Comparison of ENCODE assay signal across 9 cellular contexts in the genomic region with DNA sequence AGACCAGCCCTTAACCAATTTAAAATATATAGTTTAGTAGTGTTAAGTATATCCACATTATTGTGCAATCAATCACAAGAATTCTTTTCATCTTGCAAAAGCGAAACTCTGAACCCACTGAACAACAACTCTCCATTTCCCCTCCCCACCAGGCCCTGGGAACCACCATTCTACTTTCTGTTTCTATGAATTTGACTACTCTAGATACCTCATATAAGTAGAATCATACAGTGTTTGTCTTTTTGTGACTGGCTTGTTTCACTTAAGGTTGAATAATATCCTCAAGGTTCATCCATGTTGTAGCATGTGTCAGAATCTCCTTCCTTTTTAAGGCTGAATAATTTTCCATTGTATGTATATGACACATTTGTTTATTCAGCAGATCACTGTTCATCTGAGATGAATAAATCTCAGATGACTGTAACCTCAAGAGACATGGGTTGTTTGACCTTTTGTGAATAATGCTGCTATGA. TPM values are rescaled to one million over a fixed set of nuclear protein-coding genes. Genes with fewer than 3 reads are reported as not detected.
A peak's percentile ranks its signal among the peaks of the same experiment; 100 is the strongest.
DNase-seq lines count a peak whose midpoint lies in the region; ATAC-seq and TF ChIP-seq lines count a peak whose summit lies in the region.
"Had no signal": no experiment of that assay in that cellular context is flagged by ENCODE, and none has a peak within 500 bp of the region (broad histone marks: within the 10 kb centered on the region; RNA-seq: fewer than 3 reads in every experiment).

No MANE protein-coding gene starts in this region.

- H3K9ac ChIP-seq in endodermal cell (ENCODE audit: extremely low read depth, low read length, poor library complexity, severe bottlenecking), result no peak overlapping the region

- no peaks in the 10 kb centered on the region for H3K9me3 Mint-ChIP-seq in endodermal cell
- H3K9me3 Mint-ChIP-seq in nephron progenitor cell, result no peaks in the 10 kb centered on the region
- H3K9me3 Mint-ChIP-seq: nephron had no signal

- H3K27ac Mint-ChIP-seq in endodermal cell, result no peak overlapping the region
- H3K27ac Mint-ChIP-seq in nephron progenitor cell, result no peak overlapping the region

- TF ChIP-seq POLR2A in gastroesophageal sphincter (IDR thresholded peaks at IDR 0.05), result no peak

- H3K27me3 ChIP-seq in osteoblast (ENCODE audit: insufficient read depth, low read length) (no peaks in the 10 kb centered on the region), endodermal cell (ENCODE audit: control insufficient read depth, insufficient read depth, low read length, poor library complexity, severe bottlenecking) (no peaks in the 10 kb centered on the region), gastroesophageal sphincter (no peaks in the 10 kb centered on the region)

- no peak overlapping the region for H3K4me2 ChIP-seq in osteoblast (ENCODE audit: insufficient read depth, low read length)

- no peaks in the 10 kb centered on the region for H3K36me3 Mint-ChIP-seq in endodermal cell (ENCODE audit: low read depth)
- no peaks in the 10 kb centered on the region for H3K36me3 Mint-ChIP-seq in nephron progenitor cell (ENCODE audit: low read depth)

- no peak for TF ChIP-seq CTCF in osteoblast (IDR thresholded peaks at IDR 0.05; ENCODE audit: extremely low read depth, low read depth, low read length)
- TF ChIP-seq CTCF in endodermal cell (conservative IDR thresholded peaks at IDR 0.05), result no peak
- TF ChIP-seq CTCF in nephron progenitor cell (IDR thresholded peaks at IDR 0.05), result no peak
- no peak for TF ChIP-seq CTCF in gastroesophageal sphincter (IDR thresholded peaks at IDR 0.05)

- H3K27ac ChIP-seq in osteoblast (ENCODE audit: low read depth, low read length) (no peak overlapping the region), endodermal cell (ENCODE audit: low read depth, low read length) (no peak overlapping the region), gastroesophageal sphincter (no peak overlapping the region)

- H3K4me1 Mint-ChIP-seq in endodermal cell (peaks cover 5% of the 10 kb centered on the region), nephron progenitor cell (peaks cover 32% of the 10 kb centered on the region)

- whole genome bisulfite sequencing in endodermal cell (ENCODE audit: insufficient coverage in 1 of 2, insufficient read length in 1 of 2), 2 experiments, result 95% methylated on average over 1 of the region's 1 CpG; no CpG with 5 or more reads in 1 of the 2 experiments
- 75 to 91% methylated on average over 1 of the region's 1 CpG for WGBS in gastroesophageal sphincter (ENCODE audit: low coverage in 1 of 2), 2 donors

- TF ChIP-seq EP300 in gastroesophageal sphincter (IDR thresholded peaks at IDR 0.05), result no peak

- no peaks in the 10 kb centered on the region for H3K36me3 ChIP-seq in osteoblast (ENCODE audit: insufficient read depth, low read length)
- H3K36me3 ChIP-seq in endodermal cell (ENCODE audit: control insufficient read depth, insufficient read depth, low read length), result no peaks in the 10 kb centered on the region
- H3K36me3 ChIP-seq in gastroesophageal sphincter, result no peaks in the 10 kb centered on the region

- H3K4me1 ChIP-seq in osteoblast (ENCODE audit: insufficient read depth, low read length) (peaks cover 24% of the 10 kb centered on the region), endodermal cell (ENCODE audit: control insufficient read depth, insufficient read depth, low read length) (no peaks in the 10 kb centered on the region), gastroesophageal sphincter (peaks cover 0 to 18% (median 0%) of the 10 kb centered on the region in 3 donors)

- H4K20me1 ChIP-seq in osteoblast (ENCODE audit: insufficient read depth, low read length), result no peaks in the 10 kb centered on the region

- H3K9me3 ChIP-seq in osteoblast (ENCODE audit: low read depth, low read length) (no peaks in the 10 kb centered on the region), endodermal cell (ENCODE audit: control insufficient read depth, low read length) (no peaks in the 10 kb centered on the region), gastroesophageal sphincter (no peaks in the 10 kb centered on the region)

- no peak overlapping the region for H2AFZ ChIP-seq in osteoblast (ENCODE audit: low read length)

- H3K4me3 ChIP-seq in osteoblast (ENCODE audit: insufficient read depth, low read length), result no peak overlapping the region
- no peak overlapping the region for H3K4me3 ChIP-seq in endodermal cell (ENCODE audit: low read length)
- H3K4me3 ChIP-seq in gastroesophageal sphincter, result no peak overlapping the region

- peaks cover 1% of the 10 kb centered on the region for H3K79me2 ChIP-seq in osteoblast (ENCODE audit: insufficient read depth, low read length)

- H3K4me3 Mint-ChIP-seq in endodermal cell, result no peak overlapping the region
- H3K4me3 Mint-ChIP-seq in nephron progenitor cell, result no peak overlapping the region
- H3K4me3 Mint-ChIP-seq: nephron had no signal

- H3K27me3 Mint-ChIP-seq in endodermal cell (ENCODE audit: insufficient read depth), result no peaks in the 10 kb centered on the region
- H3K27me3 Mint-ChIP-seq in nephron progenitor cell (ENCODE audit: low read depth, poor library complexity), result peaks cover 28% of the 10 kb centered on the region

- DNase-seq in activated T-cell treated with anti-CD3 and anti-CD28 coated beads for 4 hours (peak; percentile 40), osteoblast (ENCODE audit: insufficient read length, low spot score, missing footprints) (peak; percentile 67), endodermal cell (no peak), nephron progenitor cell (no peak), OCI-M2 (lab: John Stamatoyannopoulos, UW; ENCODE audit: unreplicated experiment) (no peak)

- ATAC-seq in GM21390 (IDR thresholded peaks at IDR 0.05; ENCODE audit: unreplicated experiment), result peak; percentile 44
- ATAC-seq in HG03521 (IDR thresholded peaks at IDR 0.05; ENCODE audit: unreplicated experiment), result peak; percentile 43
- no peak for ATAC-seq in gastroesophageal sphincter

RNA-seq across cellular contexts. Expression of a gene that starts 8.1 kb away (rescaled TPM):
- total RNA-seq in osteoblast (21.8 and 28.6 TPM in 2 replicates), endodermal cell (10 to 100 TPM; 34.0 to 39.0 TPM), gastroesophageal sphincter (10 to 100 TPM; 48.6 to 64.2 (median 58.6) TPM)
- 23.0 TPM for polyA plus RNA-seq in endodermal cell (2013, experiment 1 of 2)
- 27.9 TPM for polyA plus RNA-seq in endodermal cell (2013, experiment 2 of 2)

Comparison
In these comparisons a context has a peak if more than half of its experiments do, and no peak if none do; other contexts are left out.
1. DNase-seq: peak in activated T-cell treated with anti-CD3 and anti-CD28 coated beads for 4 hours (single experiment) and osteoblast (single experiment); none in endodermal cell (single experiment), nephron progenitor cell (single experiment) and OCI-M2 (single experiment).